In genomic region chr22:23884133-23884532, GRCh38 we compare ENCODE assay signal across 1 cellular context.
TF ChIP-seq lines count a peak whose summit lies in the region.

No MANE protein-coding gene starts in this region.

TF ChIP-seq in IMR-90, 13 proteins besides CTCF, POLR2A, EP300 and RAD21:
- TF ChIP-seq BHLHE40 (IDR thresholded peaks at IDR 0.05; ENCODE audit: low read depth, low read length) (no peak), SMC3 (IDR thresholded peaks at IDR 0.05; ENCODE audit: low read depth, low read length) (no peak), CHD1 (IDR thresholded peaks at IDR 0.05; ENCODE audit: low read depth, low read length) (no peak), MAZ (IDR thresholded peaks at IDR 0.05; ENCODE audit: borderline replicate concordance, low read depth, low read length) (no peak), MAFK (IDR thresholded peaks at IDR 0.05; ENCODE audit: low read depth, low read length) (no peak), CEBPB (IDR thresholded peaks at IDR 0.05; ENCODE audit: low read depth, low read length) (no peak), RFX5 (IDR thresholded peaks at IDR 0.05; ENCODE audit: low read depth, low read length) (no peak), FOS (IDR thresholded peaks at IDR 0.05; ENCODE audit: low read depth, low read length) (no peak), RCOR1 (IDR thresholded peaks at IDR 0.05; ENCODE audit: insufficient replicate concordance, low read length) (no peak), NFE2L2 (IDR thresholded peaks at IDR 0.05; ENCODE audit: low read depth, low read length) (no peak), ELK1 (IDR thresholded peaks at IDR 0.05; ENCODE audit: borderline replicate concordance, low read depth, low read length) (no peak)
- TF ChIP-seq, protein P1, sequence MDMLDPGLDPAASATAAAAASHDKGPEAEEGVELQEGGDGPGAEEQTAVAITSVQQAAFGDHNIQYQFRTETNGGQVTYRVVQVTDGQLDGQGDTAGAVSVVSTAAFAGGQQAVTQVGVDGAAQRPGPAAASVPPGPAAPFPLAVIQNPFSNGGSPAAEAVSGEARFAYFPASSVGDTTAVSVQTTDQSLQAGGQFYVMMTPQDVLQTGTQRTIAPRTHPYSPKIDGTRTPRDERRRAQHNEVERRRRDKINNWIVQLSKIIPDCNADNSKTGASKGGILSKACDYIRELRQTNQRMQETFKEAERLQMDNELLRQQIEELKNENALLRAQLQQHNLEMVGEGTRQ (IDR thresholded peaks at IDR 0.05; ENCODE audit: low read depth, low read length): no peak
